ENCODE assay signal across 8 cellular contexts in genomic region chr16:84593825-84594724, GRCh38. TPM values are rescaled to one million over a fixed set of nuclear protein-coding genes. Genes with fewer than 3 reads are reported as not detected.
DNase-seq lines count a peak whose midpoint lies in the region; ATAC-seq and TF ChIP-seq lines count a peak whose summit lies in the region.

No MANE protein-coding gene starts in this region.

- peak overlapping the region; percentile 61 for H3K27ac ChIP-seq in C4-2B
- H3K27ac ChIP-seq in colonic mucosa, result peak overlapping the region; percentile 60

- H3K9ac ChIP-seq in colonic mucosa (ENCODE audit: low read depth in 2 of 2, low read length in 2 of 2), result peak overlapping the region; percentile 49 to 58

- no peaks in the 10 kb centered on the region for H3K27me3 ChIP-seq in colonic mucosa

- H3K9me3 ChIP-seq in colonic mucosa, result no peaks in the 10 kb centered on the region

- DNase-seq in activated CD4-positive, CD25-positive, alpha-beta regulatory T cell treated with anti-CD3 and anti-CD28 coated beads, Interleukin-2, amount 50 U/mL, for 16 hours (ENCODE audit: low read depth, low spot score), result peak; percentile 48
- DNase-seq in colonic mucosa (peak; percentile 88), posterior cingulate gyrus (peak in 6 of 10 donors; percentile 44 to 92 (median 74)), kidney glomerular epithelial cell (lab: John Stamatoyannopoulos, UW) (no peak), omental fat pad (ENCODE audit: low spot score) (no peak)

- no peaks in the 10 kb centered on the region for H3K36me3 ChIP-seq in colonic mucosa

- H3K4me1 ChIP-seq in colonic mucosa, result no peaks in the 10 kb centered on the region

- intact Hi-C loops in colonic mucosa (cut with DNase I) (no loop called here), posterior cingulate gyrus (cut with DNase I) (no loop called here)

- H3K4me3 ChIP-seq in colonic mucosa, result peak overlapping the region; percentile 0

- ATAC-seq in GM19324 (IDR thresholded peaks at IDR 0.05; ENCODE audit: low FRiP score, unreplicated experiment) (peak; percentile 83), HG03342 (IDR thresholded peaks at IDR 0.05; ENCODE audit: unreplicated experiment) (peak; percentile 90), omental fat pad (ENCODE audit: low FRiP score) (no peak)

- TF ChIP-seq CTCF in C4-2B (conservative IDR thresholded peaks at IDR 0.05) (no peak), colonic mucosa (IDR thresholded peaks at IDR 0.05) (no peak), omental fat pad (IDR thresholded peaks at IDR 0.05) (no peak)

RNA-seq across cellular contexts. Expression of gene COTL1, which starts 23.8 kb away (rescaled TPM):
- 100 to 1,000 TPM in 1 of 2 donors, 10 to 100 TPM in 1; 79.1 to 138 TPM for total RNA-seq in colonic mucosa
- 10 to 100 TPM; 55.3 to 95.1 (median 78.4) TPM for total RNA-seq in omental fat pad

RNA-seq across cellular contexts. Expression of gene KLHL36, which starts 54.2 kb away (rescaled TPM):
- 10 to 100 TPM; 49.7 to 62.7 TPM for total RNA-seq in colonic mucosa
- total RNA-seq in omental fat pad, result 10 to 100 TPM; 60.0 to 72.2 (median 65.8) TPM

Comparison
In these comparisons a context has a peak if more than half of its experiments do, and no peak if none do; other contexts are left out.
1. DNase-seq: peak in activated CD4-positive, CD25-positive, alpha-beta regulatory T cell treated with anti-CD3 and anti-CD28 coated beads, Interleukin-2, amount 50 U/mL, for 16 hours (single experiment), colonic mucosa (single experiment) and posterior cingulate gyrus (6 of 10); none in kidney glomerular epithelial cell (single experiment) and omental fat pad (single experiment).